Comparison of ENCODE assay signal across 8 cellular contexts in the genomic region with DNA sequence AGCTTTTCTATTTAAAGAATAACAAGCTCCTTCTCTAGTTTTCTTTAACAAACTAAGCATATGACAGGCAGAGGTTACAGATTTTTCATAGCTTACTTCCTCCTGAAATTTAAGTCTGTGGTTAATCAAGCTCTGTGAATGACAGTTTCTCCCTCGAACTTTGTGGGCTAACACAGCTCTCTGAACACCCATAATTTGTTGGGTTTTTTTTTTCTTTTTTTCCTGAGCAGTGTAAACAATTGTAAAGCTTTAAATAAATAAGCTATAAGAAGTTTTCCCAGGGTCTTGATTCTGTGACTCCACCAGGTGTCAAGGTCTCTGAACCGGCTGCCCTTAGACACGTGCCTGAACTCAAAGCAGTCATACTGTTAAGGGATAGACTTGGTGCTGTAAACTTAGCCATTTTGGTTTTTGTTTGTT.
DNase-seq lines count a peak whose midpoint lies in the region; ATAC-seq, FAIRE-seq and TF ChIP-seq lines count a peak whose summit lies in the region.

No MANE protein-coding gene starts in this region.

- H3K27me3 Mint-ChIP-seq in glutamatergic neuron (ENCODE audit: unreplicated experiment), result no peaks in the 10 kb centered on the region

- peaks cover 21% of the 10 kb centered on the region for H3K4me1 ChIP-seq in GM12878 (ENCODE audit: control insufficient read depth, insufficient read depth, low read length)

- no peak overlapping the region for H3K9ac ChIP-seq in GM12878 (ENCODE audit: control insufficient read depth, insufficient read depth, low read length)

- peaks cover 2% of the 10 kb centered on the region for H3K9me3 Mint-ChIP-seq in glutamatergic neuron (ENCODE audit: unreplicated experiment)

- peak; percentile 36 for DNase-seq in Caki2 (ENCODE audit: low read depth)
- DNase-seq in GM12878 (ENCODE audit: low read depth, low spot score), result peak; percentile 66
- DNase-seq in NCI-H82 treated with DMSO at 0.1 percent for 48 hours (lab: John Stamatoyannopoulos, UW; ENCODE audit: unreplicated experiment), result no peak
- no peak for DNase-seq in amniotic stem cell (lab: John Stamatoyannopoulos, UW)
- no peak for DNase-seq in NCI-H510A (lab: John Stamatoyannopoulos, UW)
- DNase-seq in glutamatergic neuron, result no peak

- H3K4me2 ChIP-seq in GM12878 (ENCODE audit: control insufficient read depth, insufficient read depth), result peak overlapping the region; percentile 71

- ATAC-seq in GM19468 (IDR thresholded peaks at IDR 0.05; ENCODE audit: extremely low read depth, unreplicated experiment) (peak; percentile 80), HG03460 (IDR thresholded peaks at IDR 0.05; ENCODE audit: unreplicated experiment) (peak; percentile 79), GM12878 (peak; percentile 84)

- H2AFZ ChIP-seq in GM12878 (ENCODE audit: control insufficient read depth, low read depth, low read length), result peak overlapping the region; percentile 41; the same call in 1 of the 2 replicates

- TF ChIP-seq RAD21 in GM12878 (IDR thresholded peaks at IDR 0.05; ENCODE audit: insufficient read depth, low read depth, low read length), result no peak

- CTCF ChIA-PET in GM12878 (lab: Yijun Ruan, JAX), result interaction anchor here (0.7 to 2.8 kb wide), 13 partner anchors 8 to 1249 kb away, joined by 3 to 26 read pairs (median 5); no protein-coding TSS in a partner anchor

- no peak overlapping the region; the same call in 1 of the 2 replicates for H3K4me3 ChIP-seq in GM12878

- WGBS in GM12878 (ENCODE audit: insufficient coverage, insufficient replicate concordance, low lambda C conversion rate, missing lambda C conversion rate), result 0% methylated on average over 3 of the region's 3 CpGs

- H3K27ac Mint-ChIP-seq in glutamatergic neuron (ENCODE audit: unreplicated experiment), result no peak overlapping the region

- POLR2A ChIA-PET in GM12878 (lab: Charles Lee), result interaction anchor here (0.6 to 2.8 kb wide), 9 partner anchors 8 to 844 kb away, joined by 3 to 36 read pairs (median 4); no protein-coding TSS in a partner anchor

- H4K20me1 ChIP-seq in GM12878 (ENCODE audit: control insufficient read depth, insufficient read depth), result no peaks in the 10 kb centered on the region

- no peak for TF ChIP-seq POLR2A in GM12878 (IDR thresholded peaks at IDR 0.05; ENCODE audit: low read depth, low read length)

- peak; percentile 2 to 41; a peak in 1 of 4 replicates for TF ChIP-seq EP300 in GM12878 (IDR thresholded peaks at IDR 0.05; ENCODE audit: borderline replicate concordance in 1 of 2, control insufficient read depth in 1 of 2, low read depth in 2 of 2, low read length in 2 of 2)

- no peak overlapping the region for H3K4me3 Mint-ChIP-seq in glutamatergic neuron (ENCODE audit: unreplicated experiment)

- intact Hi-C loops in GM12878 (cut with micrococcal nuclease; ENCODE audit: unreplicated experiment), result no loop called here

- no peaks in the 10 kb centered on the region for H3K9me3 ChIP-seq in GM12878 (replicated peaks; ENCODE audit: control insufficient read depth, insufficient read depth, low read length)

- H3K4me1 Mint-ChIP-seq in glutamatergic neuron (ENCODE audit: low read depth, unreplicated experiment), result peaks cover 3% of the 10 kb centered on the region

- SMC1A ChIA-PET in GM12878 (lab: Charles Lee; ENCODE audit: uncharacterized antibody, unreplicated experiment), result interaction anchor here (0.7 to 3.8 kb wide), 18 partner anchors 8 to 502 kb away, joined by 3 to 54 read pairs (median 5); no protein-coding TSS in a partner anchor

- TF ChIP-seq CTCF in GM12878 (IDR thresholded peaks at IDR 0.05 in 2 of 3, conservative IDR thresholded peaks at IDR 0.05 in 1 of 3; ENCODE audit: control insufficient read depth in 2 of 3, extremely low read depth in 1 of 3, insufficient read depth in 1 of 3, low read depth in 3 of 3, low read length in 3 of 3), result no peak
- TF ChIP-seq CTCF in glutamatergic neuron (IDR thresholded peaks at IDR 0.05; ENCODE audit: partially characterized antibody, unreplicated experiment), result no peak

- no peaks in the 10 kb centered on the region for H3K79me2 ChIP-seq in GM12878 (ENCODE audit: control insufficient read depth, insufficient read depth, low read length)

- H3K27ac ChIP-seq in GM12878 (ENCODE audit: control insufficient read depth, insufficient read depth), result peak overlapping the region; percentile 66

- no peaks in the 10 kb centered on the region for H3K36me3 ChIP-seq in GM12878 (ENCODE audit: control insufficient read depth in 2 of 2, insufficient read depth in 2 of 2, low read length in 1 of 2)

- no TSS peak for BruUV-seq in GM12878 (replicated peaks; lab: Mats Ljungman, UMichigan)

- RAD21 ChIA-PET in GM12878 (lab: Charles Lee; ENCODE audit: unreplicated experiment), result interaction anchor here (0.8 to 3.6 kb wide), 20 partner anchors 10 to 1222 kb away, joined by 3 to 98 read pairs (median 4); partner anchors contain the start of gene RPAP3

- no peaks in the 10 kb centered on the region for H3K36me3 Mint-ChIP-seq in glutamatergic neuron (ENCODE audit: unreplicated experiment)

- FAIRE-seq in GM12878 (lab: Jason Lieb, UNC), result peak; percentile 73

- in situ Hi-C loops in Caki2 (cut with HindIII; ENCODE audit: low pct_unique_long_range_greater_than_20kb, low sequenced_read_pairs) (no loop called here), GM12878 (cut with MboI) (no loop called here)

- no peaks in the 10 kb centered on the region for H3K27me3 ChIP-seq in GM12878 (replicated peaks in 1 of 2; ENCODE audit: control insufficient read depth in 2 of 2, insufficient read depth in 2 of 2, low read length in 1 of 2)

TF ChIP-seq in GM12878, 131 proteins besides CTCF, POLR2A, EP300 and RAD21 (continues in another document):
- TF ChIP-seq CREB1 (IDR thresholded peaks at IDR 0.05; ENCODE audit: low read depth) (no peak), NFIC (IDR thresholded peaks at IDR 0.05; ENCODE audit: low read depth, low read length) (peak; percentile 71), ZNF687 (IDR thresholded peaks at IDR 0.05) (peak; percentile 34; the same call in 1 of the 2 replicates), NBN (IDR thresholded peaks at IDR 0.05) (no peak), CBFB (IDR thresholded peaks at IDR 0.05; ENCODE audit: low read depth) (0 out of 2 replicates have a peak, but pooled peaks have one; percentile 20), BCL11A (IDR thresholded peaks at IDR 0.05; ENCODE audit: low read depth, low read length) (peak; percentile 40; the same call in 1 of the 2 replicates), RELB (IDR thresholded peaks at IDR 0.05; ENCODE audit: low read depth) (peak; percentile 25; the same call in 1 of the 2 replicates), MTA2 (IDR thresholded peaks at IDR 0.05; ENCODE audit: low read depth) (peak; percentile 69; the same call in 1 of the 2 replicates), ZNF384 (IDR thresholded peaks at IDR 0.05; ENCODE audit: borderline replicate concordance, low read depth, low read length) (peak; percentile 83), PKNOX1 (IDR thresholded peaks at IDR 0.05) (peak; percentile 88), RUNX3 (IDR thresholded peaks at IDR 0.05; ENCODE audit: low read length) (peak; percentile 91), IKZF2 (IDR thresholded peaks at IDR 0.05) (peak; percentile 42 to 43; a peak in 1 of 4 replicates)

Comparison
In these comparisons a context has a peak if more than half of its experiments do, and no peak if none do; other contexts are left out.
1. DNase-seq: peak in Caki2 (single experiment) and GM12878 (single experiment); none in NCI-H82 treated with DMSO at 0.1 percent for 48 hours (single experiment), amniotic stem cell (single experiment), NCI-H510A (single experiment) and glutamatergic neuron (single experiment).
2. Peak in every context shown above with its lines, with median percentiles within 50 percentile points of each other: ATAC-seq.